Comparison of ENCODE assay signal across 8 cellular contexts in genomic region chr6:22062807-22063408, GRCh38.
A peak's percentile ranks its signal among the peaks of the same experiment; 100 is the strongest.
DNase-seq lines count a peak whose midpoint lies in the region; ATAC-seq and TF ChIP-seq lines count a peak whose summit lies in the region.

No MANE protein-coding gene starts in this region.

- no peaks in the 10 kb centered on the region for H3K36me3 ChIP-seq in mucosa of descending colon (ENCODE audit: low read depth)

- no peak for DNase-seq in activated CD4-positive, CD25-positive, alpha-beta regulatory T cell (lab: John Stamatoyannopoulos, UW)
- peak; percentile 1 to 36 for DNase-seq in activated CD8-positive, alpha-beta memory T cell treated with anti-CD3 and anti-CD28 coated beads for 1 hour (ENCODE audit: extremely low read depth in 1 of 2, low read depth in 1 of 2)
- DNase-seq in mucosa of descending colon: peak in 1 of 3 donors; percentile 46
- no peak for DNase-seq in iPS-NIHi11 (ENCODE audit: low spot score)
- DNase-seq in superior temporal gyrus (ENCODE audit: extremely low spot score): no peak
- no peak for DNase-seq in SHP77 (lab: John Stamatoyannopoulos, UW)

- peak; percentile 76 to 77 for ATAC-seq in activated CD4-positive, CD25-positive, alpha-beta regulatory T cell treated with anti-CD3 and anti-CD28 coated beads, Interleukin-2, amount 50 U/mL, for 24 hours
- ATAC-seq in HG03139 (IDR thresholded peaks at IDR 0.05; ENCODE audit: unreplicated experiment) (peak; percentile 78), mucosa of descending colon (peak; percentile 31)

- no peaks in the 10 kb centered on the region for H3K4me1 ChIP-seq in mucosa of descending colon (ENCODE audit: low read depth)

- no peaks in the 10 kb centered on the region for H3K9me3 ChIP-seq in mucosa of descending colon

- TF ChIP-seq CTCF in mucosa of descending colon (IDR thresholded peaks at IDR 0.05): no peak

- no peak overlapping the region for H3K4me3 ChIP-seq in mucosa of descending colon

- intact Hi-C loops in mucosa of descending colon (cut with DNase I, micrococcal nuclease): no loop called here

Comparison
In these comparisons a context has a peak if more than half of its experiments do, and no peak if none do; other contexts are left out.
1. DNase-seq: peak in activated CD8-positive, alpha-beta memory T cell treated with anti-CD3 and anti-CD28 coated beads for 1 hour (2 of 2); none in activated CD4-positive, CD25-positive, alpha-beta regulatory T cell (0 of 4), iPS-NIHi11 (single experiment), superior temporal gyrus (single experiment) and SHP77 (0 of 2).
2. Peak in every context shown above with its lines, with median percentiles within 50 percentile points of each other: ATAC-seq.